ENCODE assay signal across 13 cellular contexts in genomic region chr12:25058012-25058411, GRCh38.
DNase-seq lines count a peak whose midpoint lies in the region; ATAC-seq lines count a peak whose summit lies in the region.
"Had no signal": no experiment of that assay in that cellular context is flagged by ENCODE, and none has a peak within 500 bp of the region (broad histone marks: within the 10 kb centered on the region; RNA-seq: fewer than 3 reads in every experiment).

No MANE protein-coding gene starts in this region.

- no peak for DNase-seq in stimulated activated naive CD8-positive, alpha-beta T cell treated with anti-CD3 and anti-CD28 coated beads, Interleukin-15, Interleukin-2, amounts not matched to agents 100 U/mL and 50 U/mL, for 24 hours
- peak; percentile 54 for DNase-seq in NAMALWA (ENCODE audit: low spot score)
- no peak for DNase-seq in activated naive CD8-positive, alpha-beta T cell treated with anti-CD3 and anti-CD28 coated beads, Interleukin-2, amount 50 U/mL, for 24 hours
- DNase-seq in stimulated activated naive CD8-positive, alpha-beta T cell treated with anti-CD3 and anti-CD28 coated beads, Interleukin-15, amount 100 ng/mL, for 72 hours: no peak
- no peak for DNase-seq in activated CD4-positive, CD25-positive, alpha-beta regulatory T cell treated with anti-CD3 and anti-CD28 coated beads, Interleukin-2, amount 50 U/mL, for 72 hours
- DNase-seq in NCI-H1105 treated with DMSO at 0.1 percent for 48 hours (lab: John Stamatoyannopoulos, UW): no peak
- no peak for DNase-seq in SK-N-DZ (ENCODE audit: low spot score)
- DNase-seq: DMS79 treated with DMSO at 0.1 percent for 48 hours; NCI-H446; right cardiac atrium; Right ventricle myocardium superior; stimulated activated naive CD4-positive, alpha-beta T cell had no signal

- peaks cover 9% of the 10 kb centered on the region for H3K36me3 Mint-ChIP-seq in stimulated activated naive CD8-positive, alpha-beta T cell treated with anti-CD3 and anti-CD28 coated beads, Interleukin-15, Interleukin-2, amounts not matched to agents 100 ng/mL and 50 ng/mL, for 24 hours (ENCODE audit: low read depth)
- peaks cover 7% of the 10 kb centered on the region for H3K36me3 Mint-ChIP-seq in activated naive CD8-positive, alpha-beta T cell treated with anti-CD3 and anti-CD28 coated beads, Interleukin-2, amount 50 U/mL, for 24 hours (ENCODE audit: low read depth)

- peaks cover 78% of the 10 kb centered on the region for H3K4me1 Mint-ChIP-seq in stimulated activated naive CD8-positive, alpha-beta T cell treated with anti-CD3 and anti-CD28 coated beads, Interleukin-15, Interleukin-2, amounts not matched to agents 100 ng/mL and 50 ng/mL, for 24 hours (ENCODE audit: low read depth)
- peaks cover 72% of the 10 kb centered on the region for H3K4me1 Mint-ChIP-seq in activated naive CD8-positive, alpha-beta T cell treated with anti-CD3 and anti-CD28 coated beads, Interleukin-2, amount 50 U/mL, for 24 hours
- H3K4me1 Mint-ChIP-seq in stimulated activated naive CD8-positive, alpha-beta T cell treated with anti-CD3 and anti-CD28 coated beads, Interleukin-15, amount 100 ng/mL, for 72 hours: peaks cover 64% of the 10 kb centered on the region

- ATAC-seq in stimulated activated naive CD8-positive, alpha-beta T cell treated with anti-CD3 and anti-CD28 coated beads, Interleukin-15, Interleukin-2, amounts not matched to agents 100 U/mL and 50 U/mL, for 24 hours: no peak
- no peak for ATAC-seq in activated naive CD8-positive, alpha-beta T cell treated with anti-CD3 and anti-CD28 coated beads, Interleukin-2, amount 50 U/mL, for 24 hours
- no peak for ATAC-seq in stimulated activated naive CD8-positive, alpha-beta T cell treated with anti-CD3 and anti-CD28 coated beads, Interleukin-15, amount 100 ng/mL, for 72 hours
- ATAC-seq: right cardiac atrium had no signal

- peak overlapping the region; percentile 54 for H3K4me3 Mint-ChIP-seq in stimulated activated naive CD8-positive, alpha-beta T cell treated with anti-CD3 and anti-CD28 coated beads, Interleukin-15, Interleukin-2, amounts not matched to agents 100 ng/mL and 50 ng/mL, for 24 hours
- H3K4me3 Mint-ChIP-seq in activated naive CD8-positive, alpha-beta T cell treated with anti-CD3 and anti-CD28 coated beads, Interleukin-2, amount 50 U/mL, for 24 hours: peak overlapping the region; percentile 34
- H3K4me3 Mint-ChIP-seq in stimulated activated naive CD8-positive, alpha-beta T cell treated with anti-CD3 and anti-CD28 coated beads, Interleukin-15, amount 100 ng/mL, for 72 hours: peak overlapping the region; percentile 4 to 28

- H3K27me3 Mint-ChIP-seq in stimulated activated naive CD8-positive, alpha-beta T cell treated with anti-CD3 and anti-CD28 coated beads, Interleukin-15, Interleukin-2, amounts not matched to agents 100 ng/mL and 50 ng/mL, for 24 hours: no peaks in the 10 kb centered on the region
- H3K27me3 Mint-ChIP-seq in activated naive CD8-positive, alpha-beta T cell treated with anti-CD3 and anti-CD28 coated beads, Interleukin-2, amount 50 U/mL, for 24 hours: no peaks in the 10 kb centered on the region
- no peaks in the 10 kb centered on the region for H3K27me3 Mint-ChIP-seq in stimulated activated naive CD8-positive, alpha-beta T cell treated with anti-CD3 and anti-CD28 coated beads, Interleukin-15, amount 100 ng/mL, for 72 hours

- H3K9me3 Mint-ChIP-seq in stimulated activated naive CD8-positive, alpha-beta T cell treated with anti-CD3 and anti-CD28 coated beads, Interleukin-15, Interleukin-2, amounts not matched to agents 100 ng/mL and 50 ng/mL, for 24 hours: no peaks in the 10 kb centered on the region
- H3K9me3 Mint-ChIP-seq in activated naive CD8-positive, alpha-beta T cell treated with anti-CD3 and anti-CD28 coated beads, Interleukin-2, amount 50 U/mL, for 24 hours: no peaks in the 10 kb centered on the region
- no peaks in the 10 kb centered on the region for H3K9me3 Mint-ChIP-seq in stimulated activated naive CD8-positive, alpha-beta T cell treated with anti-CD3 and anti-CD28 coated beads, Interleukin-15, amount 100 ng/mL, for 72 hours

- H3K27ac Mint-ChIP-seq in stimulated activated naive CD8-positive, alpha-beta T cell treated with anti-CD3 and anti-CD28 coated beads, Interleukin-15, Interleukin-2, amounts not matched to agents 100 ng/mL and 50 ng/mL, for 24 hours: peak overlapping the region; percentile 50
- H3K27ac Mint-ChIP-seq in activated naive CD8-positive, alpha-beta T cell treated with anti-CD3 and anti-CD28 coated beads, Interleukin-2, amount 50 U/mL, for 24 hours: no peak overlapping the region
- H3K27ac Mint-ChIP-seq in stimulated activated naive CD8-positive, alpha-beta T cell treated with anti-CD3 and anti-CD28 coated beads, Interleukin-15, amount 100 ng/mL, for 72 hours: no peak overlapping the region
